Comparison of ENCODE assay signal across 10 cellular contexts in genomic region chr20:50434653-50435396, GRCh38.
DNase-seq lines count a peak whose midpoint lies in the region; ATAC-seq and TF ChIP-seq lines count a peak whose summit lies in the region.
"Had no signal": no experiment of that assay in that cellular context is flagged by ENCODE, and none has a peak within 500 bp of the region (broad histone marks: within the 10 kb centered on the region; RNA-seq: fewer than 3 reads in every experiment).

No MANE protein-coding gene starts in this region.

- peak in 3 of 4 donors; percentile 21 to 50 (median 35) for TF ChIP-seq EP300 in upper lobe of left lung (IDR thresholded peaks at IDR 0.05)

- TF ChIP-seq POLR2A in upper lobe of left lung (IDR thresholded peaks at IDR 0.05), result no peak

- no peaks in the 10 kb centered on the region for H3K9me3 ChIP-seq in upper lobe of left lung

- no peak overlapping the region for H3K4me3 ChIP-seq in upper lobe of left lung

- DNase-seq in SIG-M5 treated with dmso at 0.1 percent for 504 hours (lab: John Stamatoyannopoulos, UW; ENCODE audit: unreplicated experiment), result peak; percentile 90
- no peak for DNase-seq in SIG-M5 (lab: John Stamatoyannopoulos, UW)
- DNase-seq in upper lobe of left lung, result peak in 1 of 2 donors; percentile 78
- DNase-seq in NCI-H748 treated with DMSO at 0.1 percent for 48 hours (lab: John Stamatoyannopoulos, UW), result no peak
- DNase-seq: nucleus accumbens; stimulated activated CD4-positive, alpha-beta T cell treated with anti-CD3 and anti-CD28 coated beads, Interleukin-2, amount 100 ng/mL, for 24 hours had no signal

- peak overlapping the region in 3 of 4 donors; percentile 46 to 65 (median 55) for H3K27ac ChIP-seq in upper lobe of left lung

- H3K27me3 ChIP-seq in upper lobe of left lung, result no peaks in the 10 kb centered on the region

- TF ChIP-seq CTCF in upper lobe of left lung (IDR thresholded peaks at IDR 0.05), result no peak

- no peaks in the 10 kb centered on the region for H3K36me3 ChIP-seq in upper lobe of left lung

- H3K4me1 ChIP-seq in upper lobe of left lung, result peaks cover 4 to 28% (median 12%) of the 10 kb centered on the region in 4 donors

- WGBS in upper lobe of left lung, 2 donors, result 38 to 54% methylated on average over 5 to 6 of the region's 6 CpGs

- ATAC-seq in esophagus mucosa (peak; percentile 7), upper lobe of left lung (ENCODE audit: low FRiP score in 2 of 2) (peak in 1 of 2 donors; percentile 61), GM21723 (IDR thresholded peaks at IDR 0.05; ENCODE audit: unreplicated experiment) (no peak), GM21576 (IDR thresholded peaks at IDR 0.05; ENCODE audit: unreplicated experiment) (no peak)

TF ChIP-seq in PFSK-1, 5 proteins besides CTCF, POLR2A, EP300 and RAD21:
- TF ChIP-seq FOXP2 (optimal IDR thresholded peaks at IDR 0.05; ENCODE audit: borderline replicate concordance, extremely low read depth, extremely low read length, insufficient read depth) (peak; percentile 19), REST (IDR thresholded peaks at IDR 0.05; ENCODE audit: insufficient read depth in 1 of 2, low read depth in 2 of 2, low read length in 2 of 2) (no peak)
